8 cellular contexts compared by ENCODE assay signal in the genomic region with DNA sequence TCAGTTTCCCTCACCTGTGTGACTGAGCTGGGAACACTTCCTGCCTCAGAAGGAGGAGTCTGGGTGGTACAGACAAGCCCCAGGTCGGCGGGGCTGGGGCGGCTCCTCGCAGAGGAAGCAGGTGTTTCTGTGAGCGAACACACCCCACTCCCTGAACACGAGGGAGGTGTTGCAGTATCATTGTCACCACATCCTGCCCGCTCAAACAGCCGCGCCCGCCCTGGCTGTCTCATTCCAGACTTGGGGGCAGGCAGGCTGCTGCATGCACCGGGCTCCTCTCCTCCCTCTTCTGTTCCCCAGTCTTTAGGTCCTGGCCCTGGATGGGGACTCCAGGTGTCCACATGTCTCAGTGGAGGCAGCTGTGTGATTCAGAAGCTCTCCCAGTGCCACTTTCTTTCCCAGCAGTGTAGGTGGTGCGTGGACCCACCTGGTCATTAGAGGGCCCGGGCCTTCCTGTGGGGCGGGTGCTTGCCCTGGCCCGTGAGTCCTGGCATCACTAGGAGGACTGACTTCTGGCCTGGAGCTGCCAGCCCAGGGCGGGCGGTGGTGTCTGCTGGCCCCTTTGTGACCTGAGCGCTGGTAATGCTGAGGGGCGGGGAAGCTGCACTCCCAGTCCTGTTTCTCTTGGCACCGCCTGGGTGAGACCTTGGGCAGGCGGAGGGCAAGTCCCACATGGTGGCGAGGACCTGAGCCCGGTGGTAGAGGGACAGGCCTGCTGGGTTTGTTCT. TPM values are rescaled to one million over a fixed set of nuclear protein-coding genes. Genes with fewer than 3 reads are reported as not detected.
DNase-seq lines count a peak whose midpoint lies in the region; ATAC-seq and TF ChIP-seq lines count a peak whose summit lies in the region.

No MANE protein-coding gene starts in this region.

- H3K9me3 Mint-ChIP-seq in type B pancreatic cell, result no peaks in the 10 kb centered on the region

- TF ChIP-seq POLR2A in gastroesophageal sphincter (IDR thresholded peaks at IDR 0.05), result no peak

- in situ Hi-C loops in Caki2 (cut with HindIII; ENCODE audit: low pct_unique_long_range_greater_than_20kb, low sequenced_read_pairs), result no loop called here
- in situ Hi-C loops in KBM-7 (cut with MboI; ENCODE audit: low pct_unique_long_range_greater_than_20kb, low sequenced_read_pairs), result no loop called here

- H3K9me3 ChIP-seq in gastroesophageal sphincter, result no peaks in the 10 kb centered on the region

- no peak overlapping the region for H3K4me3 ChIP-seq in gastroesophageal sphincter

- ATAC-seq in GM21381 (IDR thresholded peaks at IDR 0.05; ENCODE audit: unreplicated experiment), result peak; percentile 83
- ATAC-seq in gastroesophageal sphincter, result peak; percentile 68

- H3K36me3 ChIP-seq in gastroesophageal sphincter, result peaks cover 0 to 47% of the 10 kb centered on the region in 2 donors

- H3K27ac ChIP-seq in gastroesophageal sphincter, result peak overlapping the region in 3 of 4 donors; percentile 59 to 68 (median 66)

- no peak overlapping the region for H3K27ac Mint-ChIP-seq in type B pancreatic cell

- peaks cover 9% of the 10 kb centered on the region for H3K4me1 Mint-ChIP-seq in type B pancreatic cell (ENCODE audit: unreplicated experiment)

- TF ChIP-seq CTCF in gastroesophageal sphincter (IDR thresholded peaks at IDR 0.05) (no peak), type B pancreatic cell (conservative IDR thresholded peaks at IDR 0.05) (no peak)

- TF ChIP-seq EP300 in gastroesophageal sphincter (IDR thresholded peaks at IDR 0.05), result no peak

- no peaks in the 10 kb centered on the region for H3K27me3 Mint-ChIP-seq in type B pancreatic cell

- WGBS in gastroesophageal sphincter (ENCODE audit: low coverage in 1 of 2), 2 donors, result 60% methylated on average over 1 of the region's 23 CpGs; no CpG with 5 or more reads in 1 of the 2 donors

- no peaks in the 10 kb centered on the region for H3K27me3 ChIP-seq in gastroesophageal sphincter

- peaks cover 0 to 50% (median 5%) of the 10 kb centered on the region in 3 donors for H3K4me1 ChIP-seq in gastroesophageal sphincter

- H3K4me3 Mint-ChIP-seq in type B pancreatic cell, result no peak overlapping the region

- peaks cover 9% of the 10 kb centered on the region for H3K36me3 Mint-ChIP-seq in type B pancreatic cell

- DNase-seq in Caki2 (ENCODE audit: low read depth), result peak; percentile 29
- peak; percentile 60 for DNase-seq in KBM-7
- DNase-seq in activated CD8-positive, alpha-beta memory T cell treated with anti-CD3 and anti-CD28 coated beads for 1 hour (ENCODE audit: extremely low read depth in 1 of 2, low read depth in 1 of 2), result peak; percentile 74 to 78
- DNase-seq in stimulated activated CD4-positive, alpha-beta T cell treated with anti-CD3 and anti-CD28 coated beads, TNF-alpha, amount 100 ng/mL, for 1 hour (ENCODE audit: low read depth in 3 of 3, low spot score in 1 of 3), result peak; percentile 61 to 79 (median 70)
- no peak for DNase-seq in NCI-H187 (lab: John Stamatoyannopoulos, UW)
- DNase-seq in type B pancreatic cell (ENCODE audit: extremely low spot score, unreplicated experiment), result no peak

RNA-seq across cellular contexts. Expression of gene PHYHD1, which starts 18.3 kb away (rescaled TPM):
- total RNA-seq in Caki2 (2014; rRNA removed; shearing (Covaris generic); ENCODE audit: low replicate concordance), result not detected in 2 replicates
- total RNA-seq in gastroesophageal sphincter (10 to 100 TPM in 3 of 4 donors, 1 to 10 TPM in 1; 9.6 to 27.1 (median 25.4) TPM), type B pancreatic cell (ENCODE audit: low replicate concordance) (10.0 and 14.3 TPM in 2 replicates)

RNA-seq across cellular contexts. Expression of gene LRRC8A, which starts 20.6 kb away (rescaled TPM):
- 16.0 and 25.9 TPM in 2 replicates for total RNA-seq in Caki2 (2014; rRNA removed; shearing (Covaris generic); ENCODE audit: low replicate concordance)
- total RNA-seq in gastroesophageal sphincter (10 to 100 TPM; 38.1 to 95.1 (median 49.9) TPM), type B pancreatic cell (ENCODE audit: low replicate concordance) (33.2 and 38.2 TPM in 2 replicates)

RNA-seq across cellular contexts. Expression of gene KYAT1, which starts 20.8 kb away (rescaled TPM):
- total RNA-seq in Caki2 (2014; rRNA removed; shearing (Covaris generic); ENCODE audit: low replicate concordance), result 11.2 and 24.2 TPM in 2 replicates
- total RNA-seq in gastroesophageal sphincter (1 to 10 TPM; 3.4 to 7.9 (median 4.8) TPM), type B pancreatic cell (ENCODE audit: low replicate concordance) (4.0 and 11.5 TPM in 2 replicates)

RNA-seq across cellular contexts. Expression of gene DOLK, which starts 44.9 kb away (rescaled TPM):
- 25.6 and 28.3 TPM in 2 replicates for total RNA-seq in Caki2 (2014; rRNA removed; shearing (Covaris generic); ENCODE audit: low replicate concordance)
- 10 to 100 TPM in 3 of 4 donors, 1 to 10 TPM in 1; 9.8 to 17.1 (median 13.0) TPM for total RNA-seq in gastroesophageal sphincter
- total RNA-seq in type B pancreatic cell (ENCODE audit: low replicate concordance), result 18.8 and 21.6 TPM in 2 replicates

RNA-seq across cellular contexts. Expression of gene NUP188, which starts 45.0 kb away (rescaled TPM):
- total RNA-seq in Caki2 (2014; rRNA removed; shearing (Covaris generic); ENCODE audit: low replicate concordance), result 19.6 and 22.3 TPM in 2 replicates
- total RNA-seq in gastroesophageal sphincter (10 to 100 TPM; 18.6 to 32.7 (median 29.1) TPM), type B pancreatic cell (ENCODE audit: low replicate concordance) (36.4 and 63.7 TPM in 2 replicates)

Comparison
In these comparisons a context has a peak if more than half of its experiments do, and no peak if none do; other contexts are left out.
1. DNase-seq: peak in Caki2 (single experiment), KBM-7 (single experiment), activated CD8-positive, alpha-beta memory T cell treated with anti-CD3 and anti-CD28 coated beads for 1 hour (2 of 2) and stimulated activated CD4-positive, alpha-beta T cell treated with anti-CD3 and anti-CD28 coated beads, TNF-alpha, amount 100 ng/mL, for 1 hour (3 of 3); none in NCI-H187 (0 of 2) and type B pancreatic cell (single experiment).
2. RNA of gene PHYHD1, which starts 18.3 kb away (total RNA-seq): 9.6 to 27.1 TPM in gastroesophageal sphincter and 10.0 to 14.3 TPM in type B pancreatic cell; not detected in Caki2; every median in the first group is over 10 times any median in the second.